8 cellular contexts compared by ENCODE assay signal in genomic region chr10:34813626-34814227, GRCh38. TPM values are rescaled to one million over a fixed set of nuclear protein-coding genes. Genes with fewer than 3 reads are reported as not detected.
A peak's percentile ranks its signal among the peaks of the same experiment; 100 is the strongest.
DNase-seq lines count a peak whose midpoint lies in the region; ATAC-seq and TF ChIP-seq lines count a peak whose summit lies in the region.

No MANE protein-coding gene starts in this region.

- H3K36me3 Mint-ChIP-seq in naive thymus-derived CD4-positive, alpha-beta T cell = no peaks in the 10 kb centered on the region

- DNase-seq in Peyer's patch = no peak
- no peak for DNase-seq in epithelial cell of prostate (ENCODE audit: low read depth, low spot score)
- no peak for DNase-seq in naive thymus-derived CD4-positive, alpha-beta T cell
- no peak for DNase-seq in CD1c-positive myeloid dendritic cell (ENCODE audit: extremely low spot score)
- no peak for DNase-seq in NCI-H146 treated with DMSO at 0.1 percent for 48 hours (lab: John Stamatoyannopoulos, UW; ENCODE audit: unreplicated experiment)
- DNase-seq in COLO668 (lab: John Stamatoyannopoulos, UW; ENCODE audit: unreplicated experiment) = no peak

- H3K27me3 Mint-ChIP-seq in naive thymus-derived CD4-positive, alpha-beta T cell = peaks cover 62 to 75% (median 64%) of the 10 kb centered on the region in 5 donors

- H3K9me3 ChIP-seq in ES-I3 (ENCODE audit: control insufficient read depth, insufficient read depth, low read length) (no peaks in the 10 kb centered on the region), Peyer's patch (no peaks in the 10 kb centered on the region)
- H3K9me3 ChIP-seq in naive thymus-derived CD4-positive, alpha-beta T cell (ENCODE audit: control insufficient read depth in 2 of 3, low read length in 3 of 3) = no peaks in the 10 kb centered on the region

- peaks cover 26% of the 10 kb centered on the region for H3K4me1 ChIP-seq in ES-I3 (ENCODE audit: insufficient read depth, low read length)
- H3K4me1 ChIP-seq in Peyer's patch = peaks cover 0 to 22% (median 0%) of the 10 kb centered on the region in 4 donors
- no peaks in the 10 kb centered on the region for H3K4me1 ChIP-seq in naive thymus-derived CD4-positive, alpha-beta T cell (ENCODE audit: control insufficient read depth in 2 of 2, insufficient read depth in 2 of 2, low read length in 2 of 2)

- peak overlapping the region; percentile 44 to 97 (median 76) for H3K4me3 ChIP-seq in Peyer's patch
- no peak overlapping the region for H3K4me3 ChIP-seq in naive thymus-derived CD4-positive, alpha-beta T cell (ENCODE audit: low read length)

- ATAC-seq in naive thymus-derived CD4-positive, alpha-beta T cell = no peak
- ATAC-seq in GM19467 (IDR thresholded peaks at IDR 0.05; ENCODE audit: unreplicated experiment) = no peak

- no peak for TF ChIP-seq CTCF in Peyer's patch (IDR thresholded peaks at IDR 0.05)

- H3K9me3 Mint-ChIP-seq in naive thymus-derived CD4-positive, alpha-beta T cell = peaks cover 0 to 3% (median 0%) of the 10 kb centered on the region in 11 donors

- no peaks in the 10 kb centered on the region for H3K27me3 ChIP-seq in Peyer's patch
- H3K27me3 ChIP-seq in naive thymus-derived CD4-positive, alpha-beta T cell (ENCODE audit: control insufficient read depth in 2 of 2, insufficient read depth in 2 of 2, low read length in 2 of 2) = no peaks in the 10 kb centered on the region

- H3K36me3 ChIP-seq in ES-I3 (ENCODE audit: insufficient read depth, low read length) (no peaks in the 10 kb centered on the region), Peyer's patch (no peaks in the 10 kb centered on the region)
- H3K36me3 ChIP-seq in naive thymus-derived CD4-positive, alpha-beta T cell (ENCODE audit: control insufficient read depth in 2 of 3, insufficient read depth in 3 of 3, low read length in 3 of 3) = no peaks in the 10 kb centered on the region

- POLR2A ChIA-PET in naive thymus-derived CD4-positive, alpha-beta T cell (lab: Charles Lee) = no interaction called here

- peak overlapping the region; percentile 55 to 80 (median 72) for H3K4me3 Mint-ChIP-seq in naive thymus-derived CD4-positive, alpha-beta T cell

- intact Hi-C loops in naive thymus-derived CD4-positive, alpha-beta T cell (cut with micrococcal nuclease) = no loop called here

- peaks cover 0 to 25% (median 16%) of the 10 kb centered on the region in 7 donors for H3K4me1 Mint-ChIP-seq in naive thymus-derived CD4-positive, alpha-beta T cell

- CTCF ChIA-PET in naive thymus-derived CD4-positive, alpha-beta T cell (lab: Charles Lee) = no interaction called here

- peak overlapping the region; percentile 86 for H3K9ac ChIP-seq in ES-I3 (ENCODE audit: low read depth, low read length)

- no peak for TF ChIP-seq POLR2A in Peyer's patch (IDR thresholded peaks at IDR 0.05)

- H3K27ac ChIP-seq in Peyer's patch = peak overlapping the region; percentile 66 to 91 (median 82)
- peak overlapping the region; percentile 68 for H3K27ac ChIP-seq in epithelial cell of prostate
- no peak overlapping the region for H3K27ac ChIP-seq in naive thymus-derived CD4-positive, alpha-beta T cell (ENCODE audit: low read depth, low read length)

- no peak overlapping the region for H3K27ac Mint-ChIP-seq in naive thymus-derived CD4-positive, alpha-beta T cell

RNA-seq across cellular contexts. Expression of gene PARD3, which starts 1.4 kb away (rescaled TPM):
- 100 to 1,000 TPM in 1 of 4 donors, 10 to 100 TPM in 3; 39.2 to 124 (median 48.0) TPM for total RNA-seq in Peyer's patch
- 1 to 10 TPM in 1 of 5 experiments, under 1 TPM in 4; 0.24 to 1.2 (median 0.43) TPM for total RNA-seq in naive thymus-derived CD4-positive, alpha-beta T cell
- under 1 TPM; 0.19 to 0.68 TPM for polyA plus RNA-seq in naive thymus-derived CD4-positive, alpha-beta T cell

Comparison
In these comparisons a context has a peak if more than half of its experiments do, and no peak if none do; other contexts are left out.
1. RNA of gene PARD3, which starts 1.4 kb away (total RNA-seq): 39.2 to 124 TPM in Peyer's patch; 0.24 to 1.2 TPM in naive thymus-derived CD4-positive, alpha-beta T cell; every median in the first group is over 10 times any median in the second.